Comparison of ENCODE assay signal across 20 cellular contexts in genomic region chr15:99151156-99151555, GRCh38.
"Had no signal": no experiment of that assay in that cellular context is flagged by ENCODE, and none has a peak within 500 bp of the region (broad histone marks: within the 10 kb centered on the region; RNA-seq: fewer than 3 reads in every experiment).

No MANE protein-coding gene starts in this region.

- H3K9me3 ChIP-seq: colonic mucosa, left ventricle myocardium inferior, lower lobe of right lung, neutrophil, right atrium auricular region, sigmoid colon, tibial nerve, upper lobe of right lung, vagina had no signal

- H3K27me3 ChIP-seq: colonic mucosa, foreskin keratinocyte, neutrophil, right atrium auricular region, sigmoid colon, tibial nerve, upper lobe of right lung, vagina had no signal

- H3K4me3 ChIP-seq: colonic mucosa, left ventricle myocardium inferior, lower lobe of right lung, right atrium auricular region, sigmoid colon, skin epidermis, tibial nerve, upper lobe of right lung, vagina had no signal

- ATAC-seq: foreskin keratinocyte, lower lobe of right lung, upper lobe of right lung had no signal

- H3K4me1 ChIP-seq: colonic mucosa, foreskin keratinocyte, lower lobe of right lung, tibial nerve, upper lobe of right lung, vagina had no signal

- H3K36me3 Mint-ChIP-seq: immature natural killer cell, memory B cell, naive B cell had no signal

- H3K27ac Mint-ChIP-seq: immature natural killer cell, memory B cell, nephron had no signal

- H3K27me3 Mint-ChIP-seq: naive B cell had no signal

- H3K4me3 Mint-ChIP-seq: immature natural killer cell, memory B cell, naive B cell, nephron had no signal

- H3K27ac ChIP-seq: colonic mucosa, foreskin keratinocyte, left ventricle myocardium inferior, lower lobe of right lung, neutrophil, right atrium auricular region, skin epidermis, tibial nerve, upper lobe of right lung, vagina had no signal

- DNase-seq: colonic mucosa; dermis blood vessel endothelial cell; erythroblast; foreskin keratinocyte; immature natural killer cell; left ventricle myocardium inferior; lower lobe of right lung; naive B cell; sigmoid colon; stimulated activated CD4-positive, alpha-beta T cell treated with anti-CD3 and anti-CD28 coated beads, Interleukin-2, amount 100 ng/mL, for 24 hours; stimulated activated CD4-positive, alpha-beta T cell treated with anti-CD3 and anti-CD28 coated beads, Interleukin-4, amount 100 ng/mL, for 4 hours; stimulated activated naive CD4-positive, alpha-beta T cell treated with Interleukin-2 at 50 U/mL for 16 hours; upper lobe of right lung had no signal

- H3K36me3 ChIP-seq: colonic mucosa, neutrophil had no signal

- H3K9me3 Mint-ChIP-seq: immature natural killer cell, memory B cell, naive B cell, nephron had no signal

- H3K4me1 Mint-ChIP-seq: immature natural killer cell, memory B cell, naive B cell had no signal
